13 cellular contexts compared by ENCODE assay signal in genomic region chr4:187478292-187479205, GRCh38.
DNase-seq lines count a peak whose midpoint lies in the region; ATAC-seq and TF ChIP-seq lines count a peak whose summit lies in the region.
"Had no signal": no experiment of that assay in that cellular context is flagged by ENCODE, and none has a peak within 500 bp of the region (broad histone marks: within the 10 kb centered on the region; RNA-seq: fewer than 3 reads in every experiment).

No MANE protein-coding gene starts in this region.

- 39 to 41% methylated on average over 20 of the region's 20 CpGs for WGBS in esophagus, 2 donors

- no TSS peak for BruUV-seq in PC-3 (replicated peaks; lab: Mats Ljungman, UMichigan)

- H2AFZ ChIP-seq in PC-3 (ENCODE audit: low read length), result peak overlapping the region; percentile 93

- intact Hi-C loops in PC-3 (cut with micrococcal nuclease), result loop anchor here (1.0 to 10.0 kb wide), 3 partner anchors 54 to 544 kb away; no protein-coding TSS in a partner anchor

- H3K9me2 ChIP-seq in PC-3 (replicated peaks; ENCODE audit: low read length), result no peaks in the 10 kb centered on the region

- peak overlapping the region; percentile 96 for H3K27ac ChIP-seq in PC-3 (ENCODE audit: low read length)
- peak overlapping the region; percentile 11 to 42 for H3K27ac ChIP-seq in esophagus (ENCODE audit: low read depth in 2 of 2, low read length in 1 of 2)
- H3K27ac ChIP-seq in muscle layer of duodenum (ENCODE audit: low read length), result peak overlapping the region; percentile 33

- H4K20me1 ChIP-seq in PC-3 (ENCODE audit: low read length), result no peaks in the 10 kb centered on the region

- no peaks in the 10 kb centered on the region for H3K79me2 ChIP-seq in PC-3 (ENCODE audit: low read length)

- no peak for TF ChIP-seq CTCF in AG09319 (IDR thresholded peaks at IDR 0.05; ENCODE audit: low read depth, low read length)
- no peak for TF ChIP-seq CTCF in PC-3 (conservative IDR thresholded peaks at IDR 0.05; ENCODE audit: low read depth, low read length)

- H3K36me3 ChIP-seq in PC-3 (ENCODE audit: low read depth, low read length) (no peaks in the 10 kb centered on the region), esophagus (ENCODE audit: control insufficient read depth in 2 of 2, insufficient read depth in 2 of 2, low read length in 1 of 2) (no peaks in the 10 kb centered on the region), muscle layer of duodenum (ENCODE audit: control insufficient read depth in 1 of 2, insufficient read depth in 2 of 2, low read length in 2 of 2) (no peaks in the 10 kb centered on the region)

- H3K27me3 ChIP-seq in PC-3 (ENCODE audit: low read length) (no peaks in the 10 kb centered on the region), esophagus (ENCODE audit: control insufficient read depth in 1 of 2, insufficient read depth in 2 of 2, low read length in 2 of 2) (no peaks in the 10 kb centered on the region), muscle layer of duodenum (ENCODE audit: low read depth, low read length) (no peaks in the 10 kb centered on the region)

- peak overlapping the region; percentile 72 for H3K9ac ChIP-seq in PC-3 (ENCODE audit: low read length)

- peak; percentile 75 for DNase-seq in AG09319 (ENCODE audit: extremely low read depth, low read depth)
- peak; percentile 82 for DNase-seq in PC-3
- no peak for DNase-seq in SW 1271 (lab: John Stamatoyannopoulos, UW)
- DNase-seq in NCI-H1694 (lab: John Stamatoyannopoulos, UW), result no peak
- DNase-seq in NK-92 treated with Interleukin-12 subunit alpha and Interleukin-12 subunit beta, amount 100 ng/mL, for 24 hours (lab: John Stamatoyannopoulos, UW), result no peak
- DNase-seq: GOT3; midbrain; NCI-H187 treated with DMSO at 0.1 percent for 48 hours; stimulated activated CD4-positive, alpha-beta T cell treated with anti-CD3 and anti-CD28 coated beads, Interleukin-15, amount 100 ng/mL, for 24 hours; substantia nigra had no signal

- H3K9me3 ChIP-seq in PC-3 (ENCODE audit: low read length), result no peaks in the 10 kb centered on the region
- no peaks in the 10 kb centered on the region for H3K9me3 ChIP-seq in esophagus (ENCODE audit: control insufficient read depth in 2 of 2, insufficient read depth in 1 of 2, low read depth in 1 of 2, low read length in 1 of 2)
- no peaks in the 10 kb centered on the region for H3K9me3 ChIP-seq in muscle layer of duodenum (ENCODE audit: control insufficient read depth in 1 of 2, low read length in 2 of 2)

- peak; percentile 75 for ATAC-seq in PC-3
- ATAC-seq in HG02678 (IDR thresholded peaks at IDR 0.05; ENCODE audit: unreplicated experiment), result no peak

- POLR2A ChIA-PET in PC-3 (lab: Charles Lee; ENCODE audit: unreplicated experiment), result interaction anchor here (0.6 kb wide), 1 partner anchor 785 kb away, joined by 6 read pairs; no protein-coding TSS in a partner anchor

- CTCF ChIA-PET in PC-3 (lab: Charles Lee), result no interaction called here

- peak overlapping the region; percentile 84 for H3K4me2 ChIP-seq in PC-3 (ENCODE audit: low read length)

- H3K4me1 ChIP-seq in PC-3 (ENCODE audit: insufficient read depth, low read length) (peaks cover 36% of the 10 kb centered on the region), esophagus (ENCODE audit: control insufficient read depth in 2 of 2, insufficient read depth in 2 of 2, low read length in 1 of 2) (peaks cover 0 to 2% of the 10 kb centered on the region in 2 donors), muscle layer of duodenum (ENCODE audit: control insufficient read depth in 1 of 2, insufficient read depth in 2 of 2, low read length in 2 of 2) (peaks cover 0 to 3% of the 10 kb centered on the region in 2 donors)

- H3F3A ChIP-seq in PC-3 (ENCODE audit: low read length, unreplicated experiment), result peaks cover 8% of the 10 kb centered on the region

- H3K4me3 ChIP-seq in PC-3 (ENCODE audit: low read length) (peak overlapping the region; percentile 5; the same call in 1 of the 2 replicates), esophagus (ENCODE audit: low read depth in 1 of 2, low read length in 2 of 2) (no peak overlapping the region), muscle layer of duodenum (ENCODE audit: low read depth in 1 of 2, low read length in 2 of 2) (no peak overlapping the region)

Comparison
In these comparisons a context has a peak if more than half of its experiments do, and no peak if none do; other contexts are left out.
1. DNase-seq: peak in AG09319 (single experiment) and PC-3 (single experiment); none in SW 1271 (0 of 2), NCI-H1694 (single experiment) and NK-92 treated with Interleukin-12 subunit alpha and Interleukin-12 subunit beta, amount 100 ng/mL, for 24 hours (single experiment).
2. H3K27ac ChIP-seq: peak in every context shown above with its lines; median percentile 96 in PC-3; 33 in muscle layer of duodenum; 26 in esophagus.